13 cellular contexts compared by ENCODE assay signal in the genomic region with DNA sequence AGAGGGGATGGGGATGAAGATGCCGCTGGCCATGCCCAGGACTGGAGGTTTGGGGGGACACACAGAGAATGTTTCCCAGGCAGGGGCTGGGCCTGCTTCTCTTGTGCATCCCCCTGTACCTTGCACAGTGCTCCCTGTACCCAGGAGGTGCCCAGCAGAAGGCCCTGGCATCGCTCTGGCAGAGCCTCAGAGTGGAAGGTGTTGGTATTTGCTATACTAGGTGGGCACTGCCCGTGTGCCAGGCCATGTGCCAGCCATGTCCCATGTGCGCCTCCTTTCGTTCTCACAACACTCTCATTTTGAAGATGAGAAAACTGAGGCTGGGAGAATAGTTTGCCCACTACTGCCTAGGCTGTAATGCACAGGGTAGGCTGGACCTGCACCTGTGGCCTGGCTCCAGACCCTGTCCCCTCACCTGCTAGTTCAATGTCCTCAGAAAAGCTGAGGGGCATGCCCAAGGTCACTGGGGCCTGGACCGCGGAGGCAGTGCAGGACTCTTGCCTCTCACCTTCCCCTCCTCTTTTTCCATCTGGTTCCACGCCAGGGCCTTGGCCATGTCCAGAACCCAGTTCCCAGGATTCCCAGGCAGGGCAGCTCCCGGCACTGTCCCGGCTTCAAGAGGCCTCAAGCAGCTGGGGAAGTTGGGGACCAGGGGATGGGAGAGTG.
DNase-seq lines count a peak whose midpoint lies in the region; ATAC-seq, FAIRE-seq and TF ChIP-seq lines count a peak whose summit lies in the region.
"Had no signal": no experiment of that assay in that cellular context is flagged by ENCODE, and none has a peak within 500 bp of the region (broad histone marks: within the 10 kb centered on the region; RNA-seq: fewer than 3 reads in every experiment).

No MANE protein-coding gene starts in this region.

- TF ChIP-seq POLR2A in heart left ventricle (IDR thresholded peaks at IDR 0.05) = no peak
- no peak for TF ChIP-seq POLR2A in HepG2 (IDR thresholded peaks at IDR 0.05; ENCODE audit: insufficient read depth in 1 of 2, low read depth in 2 of 2, low read length in 2 of 2)

- TF ChIP-seq CTCF in heart left ventricle (IDR thresholded peaks at IDR 0.05) (no peak), HepG2 (CRISPR knock-in tag; IDR thresholded peaks at IDR 0.05) (no peak)

- H3K4me3 ChIP-seq in heart left ventricle (no peak overlapping the region), HepG2 (replicated peaks in 1 of 3; ENCODE audit: insufficient read depth in 1 of 3, low read depth in 2 of 3, low read length in 3 of 3) (no peak overlapping the region), aorta (ENCODE audit: low read length in 2 of 2) (no peak overlapping the region)
- H3K4me3 ChIP-seq: SJCRH30, tibial artery had no signal

- DNase-seq in heart left ventricle (peak in 1 of 5 donors; percentile 17), Right ventricle myocardium inferior (ENCODE audit: missing footprints) (no peak), T-helper 17 cell (no peak), HepG2 (ENCODE audit: low spot score) (no peak), aorta (peak in 1 of 2 donors; percentile 49), kidney glomerular epithelial cell (lab: John Stamatoyannopoulos, UW) (no peak)
- no peak for DNase-seq in activated CD4-positive, alpha-beta T cell treated with anti-CD3 and anti-CD28 coated beads, Interleukin-2, amount 10 ng/mL, durations not matched to agents 7 days and 5 days

- in situ Hi-C loops in HepG2 (cut with HindIII; ENCODE audit: extremely low pct_ligation_motif_present, low pct_unique_long_range_greater_than_20kb) = loop anchor here (25.0 kb wide), 1 partner anchor 398 kb away; no protein-coding TSS in a partner anchor

- intact Hi-C loops in heart left ventricle (cut with DNase I) (loop anchor here in 8 of 10 donors (1.0 to 5.0 kb wide), 6 partner anchors 113 to 398 kb away; no protein-coding TSS in a partner anchor), Right ventricle myocardium inferior (cut with DNase I) (loop anchor here (2.0 kb wide), 2 partner anchors 126 to 394 kb away; no protein-coding TSS in a partner anchor), HepG2 (cut with micrococcal nuclease; ENCODE audit: unreplicated experiment) (loop anchor here (1.0 kb wide), 2 partner anchors 127 to 131 kb away; no protein-coding TSS in a partner anchor), aorta (cut with DNase I) (loop anchor here (2.0 kb wide), 1 partner anchor 126 kb away; no protein-coding TSS in a partner anchor)

- BruUV-seq in HepG2 (replicated peaks; lab: Mats Ljungman, UMichigan) = no TSS peak

- H3K79me2 ChIP-seq in HepG2 (ENCODE audit: insufficient read depth, low read length) = no peaks in the 10 kb centered on the region

- no peaks in the 10 kb centered on the region for H3K9me3 ChIP-seq in heart left ventricle
- H3K9me3 ChIP-seq in T-helper 17 cell (ENCODE audit: control insufficient read depth, low read length, poor library complexity, severe bottlenecking) = no peaks in the 10 kb centered on the region
- H3K9me3 ChIP-seq in HepG2 (ENCODE audit: low read length) = no peaks in the 10 kb centered on the region
- H3K9me3 ChIP-seq in aorta (ENCODE audit: control insufficient read depth, low read length) = no peaks in the 10 kb centered on the region
- H3K9me3 ChIP-seq: SJCRH30, tibial artery had no signal

- H3K4me1 ChIP-seq in heart left ventricle (peaks cover 0 to 21% (median 6%) of the 10 kb centered on the region in 12 donors), HepG2 (ENCODE audit: insufficient read depth, low read length) (no peaks in the 10 kb centered on the region), aorta (ENCODE audit: control insufficient read depth in 1 of 2, insufficient read depth in 2 of 2, low read length in 2 of 2) (no peaks in the 10 kb centered on the region)

- H3K4me2 ChIP-seq in HepG2 (ENCODE audit: low read depth, low read length) = no peak overlapping the region

- peaks cover 19% of the 10 kb centered on the region for H3K4me1 Mint-ChIP-seq in T-helper 17 cell
- H3K4me1 Mint-ChIP-seq in activated CD4-positive, alpha-beta T cell treated with anti-CD3 and anti-CD28 coated beads, Interleukin-2, amount 10 ng/mL, durations not matched to agents 7 days and 5 days = peaks cover 4% of the 10 kb centered on the region
- H3K4me1 Mint-ChIP-seq: memory B cell had no signal

- no peak overlapping the region for H3K27ac ChIP-seq in heart left ventricle
- no peak overlapping the region for H3K27ac ChIP-seq in HepG2 (ENCODE audit: extremely low read length, insufficient read depth, low read length)
- H3K27ac ChIP-seq in aorta (ENCODE audit: low read depth in 1 of 2, low read length in 2 of 2) = no peak overlapping the region
- H3K27ac ChIP-seq: SJCRH30, tibial artery had no signal

- H3K36me3 Mint-ChIP-seq in T-helper 17 cell (ENCODE audit: low read depth) = peaks cover 2% of the 10 kb centered on the region
- H3K36me3 Mint-ChIP-seq in activated CD4-positive, alpha-beta T cell treated with anti-CD3 and anti-CD28 coated beads, Interleukin-2, amount 10 ng/mL, durations not matched to agents 7 days and 5 days (ENCODE audit: low read depth) = no peaks in the 10 kb centered on the region
- H3K36me3 Mint-ChIP-seq: memory B cell; naive thymus-derived CD8-positive, alpha-beta T cell had no signal

- TF ChIP-seq EP300 in HepG2 (IDR thresholded peaks at IDR 0.05; ENCODE audit: low read depth in 2 of 2, low read length in 2 of 2) (no peak), HepG2 (CRISPR knock-in tag; IDR thresholded peaks at IDR 0.05; ENCODE audit: borderline replicate concordance) (no peak)

- no peak for FAIRE-seq in HepG2 (lab: Jason Lieb, UNC)

- no peaks in the 10 kb centered on the region for H3K27me3 ChIP-seq in heart left ventricle
- H3K27me3 ChIP-seq in HepG2 (ENCODE audit: control insufficient read depth in 1 of 2, insufficient read depth in 2 of 2, low read length in 2 of 2) = peaks cover 4 to 21% of the 10 kb centered on the region in 2 experiments; a peak in 3 of 5 replicates
- no peaks in the 10 kb centered on the region for H3K27me3 ChIP-seq in aorta (ENCODE audit: control insufficient read depth in 1 of 2, insufficient read depth in 2 of 2, low read length in 1 of 2)

- no peak overlapping the region for H2AFZ ChIP-seq in HepG2 (ENCODE audit: low read length)

- no peak overlapping the region for H3K9ac ChIP-seq in HepG2 (ENCODE audit: insufficient read depth, low read depth, low read length)

- POLR2A ChIA-PET in HepG2 (lab: Yijun Ruan, JAX) = no interaction called here
- POLR2A ChIA-PET in activated CD4-positive, alpha-beta T cell treated with anti-CD3 and anti-CD28 coated beads, Interleukin-2, amount 10 ng/mL, durations not matched to agents 7 days and 5 days (lab: Charles Lee) = interaction anchor here (0.6 kb wide), 1 partner anchor 29 kb away, joined by 3 read pairs; no protein-coding TSS in a partner anchor

- H3K4me3 Mint-ChIP-seq in T-helper 17 cell = no peak overlapping the region
- H3K4me3 Mint-ChIP-seq in activated CD4-positive, alpha-beta T cell treated with anti-CD3 and anti-CD28 coated beads, Interleukin-2, amount 10 ng/mL, durations not matched to agents 7 days and 5 days = no peak overlapping the region
- H3K4me3 Mint-ChIP-seq: memory B cell had no signal

- CTCF ChIA-PET in HepG2 (lab: Yijun Ruan, JAX; ENCODE audit: low intra/inter-chr PET ratio, low total read pairs) = interaction anchor here (2.0 to 3.1 kb wide), 3 partner anchors 114 to 132 kb away, joined by 6 to 39 read pairs (median 13); no protein-coding TSS in a partner anchor
- CTCF ChIA-PET in activated CD4-positive, alpha-beta T cell treated with anti-CD3 and anti-CD28 coated beads, Interleukin-2, amount 10 ng/mL, durations not matched to agents 7 days and 5 days (lab: Charles Lee) = interaction anchor here (0.7 to 2.2 kb wide), 16 partner anchors 8 to 350 kb away, joined by 3 to 20 read pairs (median 4); no protein-coding TSS in a partner anchor

- H3K36me3 ChIP-seq in heart left ventricle (no peaks in the 10 kb centered on the region), HepG2 (replicated peaks in 1 of 2; ENCODE audit: control insufficient read depth in 1 of 2, insufficient read depth in 2 of 2, low read length in 2 of 2) (no peaks in the 10 kb centered on the region), aorta (ENCODE audit: control insufficient read depth in 1 of 2, insufficient read depth in 2 of 2, low read length in 1 of 2) (no peaks in the 10 kb centered on the region)
- H3K36me3 ChIP-seq: SJCRH30, tibial artery had no signal

- H3K27me3 Mint-ChIP-seq in T-helper 17 cell = peaks cover 43% of the 10 kb centered on the region
- H3K27me3 Mint-ChIP-seq in activated CD4-positive, alpha-beta T cell treated with anti-CD3 and anti-CD28 coated beads, Interleukin-2, amount 10 ng/mL, durations not matched to agents 7 days and 5 days = peaks cover 12% of the 10 kb centered on the region

- no peak for TF ChIP-seq RAD21 in HepG2 (CRISPR knock-in tag; IDR thresholded peaks at IDR 0.05)

- 0 out of 2 replicates have a peak, but pooled peaks cover 6% of the 10 kb centered on the region for H4K20me1 ChIP-seq in HepG2 (ENCODE audit: insufficient read depth, low read length)

- H3K9me3 Mint-ChIP-seq in activated CD4-positive, alpha-beta T cell treated with anti-CD3 and anti-CD28 coated beads, Interleukin-2, amount 10 ng/mL, durations not matched to agents 7 days and 5 days = no peaks in the 10 kb centered on the region
- H3K9me3 Mint-ChIP-seq: memory B cell; naive thymus-derived CD8-positive, alpha-beta T cell had no signal

- WGBS in heart left ventricle, 4 donors = 44 to 50% (median 47%) methylated on average over 10 of the region's 10 CpGs
- WGBS in HepG2 (ENCODE audit: low lambda C conversion rate) = 2% methylated on average over 8 of the region's 10 CpGs
- WGBS in aorta, 2 donors = 48 to 49% methylated on average over 10 of the region's 10 CpGs

- peak overlapping the region; percentile 19 for H3K27ac Mint-ChIP-seq in T-helper 17 cell
- H3K27ac Mint-ChIP-seq in activated CD4-positive, alpha-beta T cell treated with anti-CD3 and anti-CD28 coated beads, Interleukin-2, amount 10 ng/mL, durations not matched to agents 7 days and 5 days = no peak overlapping the region
- H3K27ac Mint-ChIP-seq: memory B cell; naive thymus-derived CD8-positive, alpha-beta T cell; progenitor cell of endocrine pancreas had no signal

- peak; percentile 2 to 37 (median 11) for ATAC-seq in heart left ventricle
- no peak for ATAC-seq in Right ventricle myocardium inferior
- ATAC-seq in T-helper 17 cell = peak; percentile 13
- ATAC-seq in HepG2 = peak; percentile 44; the same call in 2 of the 3 replicates
- peak; percentile 12 for ATAC-seq in aorta (ENCODE audit: low FRiP score)
- ATAC-seq in esophagus mucosa = no peak

TF ChIP-seq in HepG2, 621 proteins besides CTCF, POLR2A, EP300 and RAD21 (continues in another document):
- TF ChIP-seq NFE2L1 (CRISPR knock-in tag; IDR thresholded peaks at IDR 0.05; ENCODE audit: borderline replicate concordance) = no peak
- TF ChIP-seq SP2 (CRISPR knock-in tag; IDR thresholded peaks at IDR 0.05) = no peak

Comparison
In these comparisons a context has a peak if more than half of its experiments do, and no peak if none do; other contexts are left out.
1. ATAC-seq: peak in heart left ventricle (4 of 4), T-helper 17 cell (single experiment), HepG2 (single experiment) and aorta (single experiment); none in Right ventricle myocardium inferior (single experiment) and esophagus mucosa (single experiment).